ENCODE assay signal across 10 cellular contexts in genomic region chr9:36143242-36143641, GRCh38. TPM values are rescaled to one million over a fixed set of nuclear protein-coding genes. Genes with fewer than 3 reads are reported as not detected.
DNase-seq lines count a peak whose midpoint lies in the region; TF ChIP-seq lines count a peak whose summit lies in the region.
"Had no signal": no experiment of that assay in that cellular context is flagged by ENCODE, and none has a peak within 500 bp of the region (broad histone marks: within the 10 kb centered on the region; RNA-seq: fewer than 3 reads in every experiment).

No MANE protein-coding gene starts in this region.

- peak overlapping the region; percentile 8; the same call in 1 of the 2 replicates for H3K4me2 ChIP-seq in MM.1S (ENCODE audit: low read depth, low read length)
- H3K4me2 ChIP-seq: SK-N-SH had no signal

- no peaks in the 10 kb centered on the region for H3K9me3 ChIP-seq in MM.1S (replicated peaks; ENCODE audit: insufficient read depth, low read length)
- H3K9me3 ChIP-seq in liver (ENCODE audit: control insufficient read depth in 4 of 4, low read length in 3 of 4), result peaks cover 0 to 6% (median 3%) of the 10 kb centered on the region in 4 donors
- H3K9me3 ChIP-seq in stomach, result peaks cover 0 to 5% (median 2%) of the 10 kb centered on the region in 4 donors
- H3K9me3 ChIP-seq: SK-N-SH had no signal

- H3K27me3 ChIP-seq in MM.1S (replicated peaks; ENCODE audit: insufficient read depth, low read length), result no peaks in the 10 kb centered on the region
- H3K27me3 ChIP-seq in liver (ENCODE audit: control insufficient read depth in 4 of 4, insufficient read depth in 4 of 4, low read length in 3 of 4), result no peaks in the 10 kb centered on the region
- H3K27me3 ChIP-seq in stomach, result no peaks in the 10 kb centered on the region

- intact Hi-C loops in stomach (cut with DNase I; ENCODE audit: low total_unique reads), result no loop called here

- no peak overlapping the region for H3K9ac ChIP-seq in MM.1S (ENCODE audit: low read length)
- H3K9ac ChIP-seq in liver (ENCODE audit: low read depth in 1 of 2, low read length in 2 of 2), result peak overlapping the region in 1 of 2 donors; percentile 66
- H3K9ac ChIP-seq: SK-N-SH had no signal

- H3K36me3 ChIP-seq in MM.1S (replicated peaks; ENCODE audit: insufficient read depth, low read length) (no peaks in the 10 kb centered on the region), liver (ENCODE audit: control insufficient read depth in 4 of 4, insufficient read depth in 3 of 4, low read depth in 1 of 4, low read length in 3 of 4) (no peaks in the 10 kb centered on the region), stomach (peaks cover 0 to 15% (median 0%) of the 10 kb centered on the region in 4 donors)

- H3K4me3 ChIP-seq in MM.1S (ENCODE audit: low read length) (no peak overlapping the region), liver (ENCODE audit: low read depth in 1 of 3, low read length in 3 of 3) (peak overlapping the region in 1 of 3 donors; percentile 25), stomach (peak overlapping the region; percentile 17 to 20 (median 18))
- H3K4me3 ChIP-seq: lung had no signal

- H2AFZ ChIP-seq in MM.1S (ENCODE audit: low read length), result no peak overlapping the region

- H4K20me1 ChIP-seq in MM.1S (ENCODE audit: insufficient read depth, low read length), result no peaks in the 10 kb centered on the region

- no peaks in the 10 kb centered on the region for H3K9me2 ChIP-seq in MM.1S (replicated peaks; ENCODE audit: insufficient read depth, low read length)
- H3K9me2 ChIP-seq: SK-N-SH had no signal

- TF ChIP-seq CTCF in MM.1S (IDR thresholded peaks at IDR 0.05; ENCODE audit: low read length), result no peak
- TF ChIP-seq CTCF in liver (IDR thresholded peaks at IDR 0.05; ENCODE audit: low read depth, low read length, missing input control), result no peak
- TF ChIP-seq CTCF in stomach (IDR thresholded peaks at IDR 0.05), result no peak
- no peak for TF ChIP-seq CTCF in GM13977 (IDR thresholded peaks at IDR 0.05; ENCODE audit: extremely low read depth, insufficient read depth, missing control alignments)

- TF ChIP-seq RAD21 in liver (IDR thresholded peaks at IDR 0.05), result no peak

- peaks cover 20% of the 10 kb centered on the region for H3F3A ChIP-seq in MM.1S (ENCODE audit: insufficient read depth, low read length)

- no peak for TF ChIP-seq POLR2A in stomach (IDR thresholded peaks at IDR 0.05)

- in situ Hi-C loops in GM13977 (cut with MboI; ENCODE audit: low pct_unique_long_range_greater_than_20kb, low sequenced_read_pairs, unreplicated experiment), result no loop called here

- H3K79me2 ChIP-seq in MM.1S (ENCODE audit: low read length), result peaks cover 23% of the 10 kb centered on the region; the same call in 1 of the 2 replicates

- DNase-seq in MM.1S (no peak), stomach (no peak), NCI-H524 treated with DMSO at 0.1 percent for 48 hours (lab: John Stamatoyannopoulos, UW) (no peak), GM13977 (ENCODE audit: low spot score) (no peak)
- no peak for DNase-seq in stimulated activated CD4-positive, alpha-beta T cell treated with anti-CD3 and anti-CD28 coated beads, Interleukin-4, amount 100 ng/mL, for 24 hours
- DNase-seq: NCI-H345, SK-N-SH had no signal

- TF ChIP-seq EP300 in stomach (IDR thresholded peaks at IDR 0.05), result no peak

- no peak overlapping the region for H3K27ac ChIP-seq in MM.1S (ENCODE audit: low read length)
- H3K27ac ChIP-seq in adipose tissue (ENCODE audit: low read depth, low read length), result peak overlapping the region; percentile 15
- H3K27ac ChIP-seq in liver (ENCODE audit: low read depth in 1 of 2, low read length in 2 of 2), result peak overlapping the region; percentile 80 to 83
- H3K27ac ChIP-seq in stomach, result peak overlapping the region; percentile 33 to 91 (median 86)

- WGBS in adipose tissue, 3 donors, result 63 to 84% (median 69%) methylated on average over 13 of the region's 13 CpGs
- 80% methylated on average over 13 of the region's 13 CpGs for WGBS in liver
- WGBS in stomach, 5 donors, result 71 to 82% (median 75%) methylated on average over 12 to 13 of the region's 13 CpGs

- H3K4me1 ChIP-seq in MM.1S (ENCODE audit: low read length) (peaks cover 68% of the 10 kb centered on the region), liver (ENCODE audit: control insufficient read depth in 4 of 4, insufficient read depth in 4 of 4, low read length in 3 of 4) (peaks cover 0 to 12% (median 6%) of the 10 kb centered on the region in 4 donors), stomach (peaks cover 29 to 98% (median 78%) of the 10 kb centered on the region in 4 donors)

TF ChIP-seq in liver, 16 proteins besides CTCF, POLR2A, EP300 and RAD21:
- no peak for TF ChIP-seq MAX (IDR thresholded peaks at IDR 0.05)
- no peak for TF ChIP-seq ATF3 (IDR thresholded peaks at IDR 0.05)
- no peak for TF ChIP-seq REST (IDR thresholded peaks at IDR 0.05)

RNA-seq across cellular contexts. Expression of gene GLIPR2, which starts 6.7 kb away (rescaled TPM):
- 10 to 100 TPM in 2 of 3 donors, 1 to 10 TPM in 1; 4.0 to 67.7 (median 43.7) TPM for polyA plus RNA-seq in adipose tissue
- 10 to 100 TPM in 1 of 2 donors, 1 to 10 TPM in 1; 2.8 to 17.6 TPM for total RNA-seq in liver
- 1 to 10 TPM; 1.7 to 3.0 TPM for polyA plus RNA-seq in liver
- 10 to 100 TPM in 4 of 5 donors, 1 to 10 TPM in 1; 3.5 to 40.6 (median 33.5) TPM for total RNA-seq in stomach
- 10 to 100 TPM; 22.0 to 37.9 (median 32.1) TPM for polyA plus RNA-seq in stomach

RNA-seq across cellular contexts. Expression of gene CCIN, which starts 25.9 kb away (rescaled TPM):
- polyA plus RNA-seq in adipose tissue, result under 1 TPM in 1 of 3 donors, not detected in 2; 0.56 TPM
- total RNA-seq in liver, result not detected
- polyA plus RNA-seq in liver, result not detected
- 1 to 10 TPM in 2 of 5 donors, under 1 TPM in 1, not detected in 2; 0.45 to 1.3 (median 1.2) TPM for total RNA-seq in stomach
- under 1 TPM in 2 of 3 donors, not detected in 1; 0.08 to 0.31 TPM for polyA plus RNA-seq in stomach

RNA-seq across cellular contexts. Expression of gene CLTA, which starts 47.5 kb away (rescaled TPM):
- polyA plus RNA-seq in adipose tissue (100 to 1,000 TPM; 116 to 202 (median 185) TPM), liver (100 to 1,000 TPM in 1 of 2 donors, 10 to 100 TPM in 1; 68.2 to 102 TPM), stomach (100 to 1,000 TPM; 164 to 322 (median 196) TPM)
- total RNA-seq in liver (10 to 100 TPM; 48.4 to 81.0 TPM), stomach (100 to 1,000 TPM in 3 of 5 donors, 10 to 100 TPM in 2; 25.1 to 890 (median 117) TPM)
